In the genomic region with DNA sequence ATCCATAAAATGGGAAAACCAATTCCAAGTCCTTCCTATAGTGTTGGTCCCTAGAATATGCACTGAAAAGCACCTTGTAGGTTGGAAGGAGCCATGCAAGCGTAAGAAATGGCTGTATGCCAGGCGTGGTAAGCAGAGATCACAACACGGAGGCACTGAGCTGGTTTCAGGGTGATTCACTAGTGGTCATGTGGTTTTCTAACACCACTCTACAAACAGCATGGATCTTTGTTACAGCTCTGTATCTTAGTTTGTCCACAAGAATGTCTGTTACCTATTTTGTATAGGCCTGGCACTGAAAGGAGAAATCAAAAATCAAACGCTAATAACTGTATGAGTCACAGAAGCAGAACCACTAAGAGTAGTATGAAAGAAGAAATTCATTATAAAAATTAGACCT, we compare ENCODE assay signal across 9 cellular contexts.
A peak's percentile ranks its signal among the peaks of the same experiment; 100 is the strongest.
DNase-seq lines count a peak whose midpoint lies in the region; ATAC-seq lines count a peak whose summit lies in the region.
"Had no signal": no experiment of that assay in that cellular context is flagged by ENCODE, and none has a peak within 500 bp of the region (broad histone marks: within the 10 kb centered on the region; RNA-seq: fewer than 3 reads in every experiment).

No MANE protein-coding gene starts in this region.

- ATAC-seq in GM19463 (IDR thresholded peaks at IDR 0.05; ENCODE audit: unreplicated experiment) (peak; percentile 97), GM19395 (IDR thresholded peaks at IDR 0.05; ENCODE audit: unreplicated experiment) (no peak), GM19023 (IDR thresholded peaks at IDR 0.05; ENCODE audit: unreplicated experiment) (no peak)

- DNase-seq in Caki2 (ENCODE audit: low read depth) (peak; percentile 56), LoVo (ENCODE audit: low spot score) (peak; percentile 20), fibroblast of peridontal ligament (ENCODE audit: extremely low read depth) (peak; percentile 71), NCI-H2081 (lab: John Stamatoyannopoulos, UW) (no peak), NCI-H2227 (lab: John Stamatoyannopoulos, UW; ENCODE audit: unreplicated experiment) (no peak)
- DNase-seq: activated naive CD4-positive, alpha-beta T cell had no signal

- in situ Hi-C loops in Caki2 (cut with HindIII; ENCODE audit: low pct_unique_long_range_greater_than_20kb, low sequenced_read_pairs) = no loop called here

Comparison
In these comparisons a context has a peak if more than half of its experiments do, and no peak if none do; other contexts are left out.
1. DNase-seq: peak in Caki2 (single experiment), LoVo (single experiment) and fibroblast of peridontal ligament (single experiment); none in NCI-H2081 (0 of 2) and NCI-H2227 (single experiment).